Comparison of ENCODE assay signal across 14 cellular contexts in the genomic region with DNA sequence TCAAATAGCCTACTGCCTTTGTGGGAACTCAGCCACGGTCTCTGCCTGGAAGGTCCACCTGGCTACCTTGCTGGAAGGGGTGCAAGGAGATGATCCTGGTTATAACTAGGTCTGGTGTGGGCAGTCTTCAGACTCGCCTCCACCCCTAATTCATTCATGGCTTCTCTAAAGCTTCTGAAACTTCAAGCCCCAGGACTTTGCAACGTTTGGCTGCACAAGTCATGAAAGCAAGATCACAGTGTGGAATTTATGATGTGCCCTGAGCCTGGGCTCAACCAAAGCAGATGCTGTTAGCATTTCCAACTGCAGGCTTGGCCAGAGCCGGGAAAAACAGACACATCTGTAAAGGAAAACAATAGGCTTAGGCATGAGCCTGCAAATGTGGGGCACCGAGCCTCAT.
"Had no signal": no experiment of that assay in that cellular context is flagged by ENCODE, and none has a peak within 500 bp of the region (broad histone marks: within the 10 kb centered on the region; RNA-seq: fewer than 3 reads in every experiment).

No MANE protein-coding gene starts in this region.

- H3K4me3 ChIP-seq: cardiac muscle cell, pancreas, skin epidermis, thyroid gland, uterus had no signal

- H3K27me3 Mint-ChIP-seq: activated CD8-positive, alpha-beta memory T cell treated with anti-CD3 and anti-CD28 coated beads, Interleukin-2, amount 10 ng/mL, durations not matched to agents 7 days and 5 days; activated T-cell treated with anti-CD3 and anti-CD28 coated beads, Interleukin-2, amount 50 U/mL, for 24 hours; T-helper 17 cell had no signal

- H3K36me3 Mint-ChIP-seq: activated CD8-positive, alpha-beta memory T cell treated with anti-CD3 and anti-CD28 coated beads, Interleukin-2, amount 10 ng/mL, durations not matched to agents 7 days and 5 days had no signal

- H3K9me3 Mint-ChIP-seq: neural crest cell had no signal

- H3K27ac Mint-ChIP-seq: activated CD8-positive, alpha-beta memory T cell treated with anti-CD3 and anti-CD28 coated beads, Interleukin-2, amount 10 ng/mL, durations not matched to agents 7 days and 5 days; activated T-cell treated with anti-CD3 and anti-CD28 coated beads, Interleukin-2, amount 50 U/mL, for 24 hours; T-helper 17 cell had no signal

- H3K9me3 ChIP-seq: pancreas, thyroid gland, uterus had no signal

- DNase-seq: activated CD4-positive, alpha-beta T cell treated with anti-CD3 and anti-CD28 coated beads, Interleukin-2, amount 50 U/mL, for 4 hours; activated CD8-positive, alpha-beta memory T cell treated with anti-CD3 and anti-CD28 coated beads, Interleukin-2, amount 10 ng/mL, durations not matched to agents 7 days and 5 days; activated gamma-delta T cell treated with Interleukin-2 at 50 U/mL for 16 hours; activated T-cell treated with anti-CD3 and anti-CD28 coated beads, Interleukin-2, amount 50 U/mL, for 24 hours; foreskin keratinocyte; left ventricle myocardium superior; pancreas; T-helper 17 cell; uterus had no signal

- ATAC-seq: activated CD4-positive, CD25-positive, alpha-beta regulatory T cell treated with anti-CD3 and anti-CD28 coated beads, Interleukin-2, amount 50 U/mL, for 24 hours; activated CD8-positive, alpha-beta memory T cell treated with anti-CD3 and anti-CD28 coated beads, Interleukin-2, amount 10 ng/mL, durations not matched to agents 7 days and 5 days; foreskin keratinocyte; left ventricle myocardium superior; pancreas; T-helper 17 cell had no signal

- H3K27ac ChIP-seq: cardiac muscle cell, foreskin keratinocyte, pancreas, skin epidermis, thyroid gland, uterus had no signal

- H3K4me1 ChIP-seq: foreskin keratinocyte, pancreas, uterus had no signal

- H3K27me3 ChIP-seq: cardiac muscle cell, foreskin keratinocyte, pancreas, thyroid gland, uterus had no signal

- H3K36me3 ChIP-seq: cardiac muscle cell, pancreas, thyroid gland, uterus had no signal

- H3K4me3 Mint-ChIP-seq: activated CD8-positive, alpha-beta memory T cell treated with anti-CD3 and anti-CD28 coated beads, Interleukin-2, amount 10 ng/mL, durations not matched to agents 7 days and 5 days; activated T-cell treated with anti-CD3 and anti-CD28 coated beads, Interleukin-2, amount 50 U/mL, for 24 hours; neural crest cell; T-helper 17 cell had no signal

- H3K4me1 Mint-ChIP-seq: activated CD8-positive, alpha-beta memory T cell treated with anti-CD3 and anti-CD28 coated beads, Interleukin-2, amount 10 ng/mL, durations not matched to agents 7 days and 5 days; T-helper 17 cell had no signal
